In the genomic region with DNA sequence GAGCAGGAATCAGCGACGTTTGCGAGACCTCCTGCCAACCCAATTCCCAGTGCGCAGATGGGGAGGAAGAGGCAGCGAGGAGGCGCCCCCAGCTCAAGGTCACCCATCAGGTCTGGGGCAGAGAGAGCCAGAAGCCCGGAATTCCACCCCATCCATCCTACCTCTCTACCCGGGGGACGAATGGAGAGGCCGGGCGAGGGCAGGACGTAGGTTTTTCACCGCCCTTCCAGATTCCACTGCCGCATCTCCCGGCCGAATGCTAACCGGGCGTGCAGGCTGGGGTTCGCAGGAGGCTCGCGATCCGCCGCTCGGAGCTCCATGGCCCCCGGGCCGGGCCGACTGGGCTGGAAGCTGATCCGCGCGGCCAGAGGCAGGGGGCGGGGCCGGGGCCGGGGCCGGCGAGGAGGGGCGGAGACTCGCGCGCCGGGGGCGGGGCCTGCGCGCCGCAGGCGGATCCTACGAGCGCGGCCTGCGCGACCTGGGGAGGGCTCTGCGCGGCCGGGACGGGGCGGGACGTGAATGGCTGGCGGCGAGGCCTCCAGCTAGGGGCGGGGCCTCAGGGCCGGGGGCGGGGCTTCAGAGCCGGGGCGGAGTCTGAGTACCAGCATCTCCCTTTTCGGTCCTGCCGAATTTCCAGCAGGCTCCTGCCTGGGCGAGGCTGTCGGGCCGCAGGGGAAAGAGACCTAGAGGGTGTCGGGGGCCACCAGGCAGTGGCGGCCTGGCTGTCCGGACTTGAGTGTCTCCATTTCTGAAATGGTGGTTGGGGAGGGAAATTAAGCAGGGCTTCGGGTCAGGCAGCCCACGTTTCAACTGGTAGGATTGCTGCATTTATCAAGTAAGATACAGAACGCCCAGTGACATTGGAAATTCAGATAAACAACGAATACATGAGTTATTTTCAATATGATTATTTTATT, we compare ENCODE assay signal across 8 cellular contexts. TPM values are rescaled to one million over a fixed set of nuclear protein-coding genes. Genes with fewer than 3 reads are reported as not detected.
DNase-seq lines count a peak whose midpoint lies in the region; ATAC-seq, FAIRE-seq and TF ChIP-seq lines count a peak whose summit lies in the region.

A gene with protein sequence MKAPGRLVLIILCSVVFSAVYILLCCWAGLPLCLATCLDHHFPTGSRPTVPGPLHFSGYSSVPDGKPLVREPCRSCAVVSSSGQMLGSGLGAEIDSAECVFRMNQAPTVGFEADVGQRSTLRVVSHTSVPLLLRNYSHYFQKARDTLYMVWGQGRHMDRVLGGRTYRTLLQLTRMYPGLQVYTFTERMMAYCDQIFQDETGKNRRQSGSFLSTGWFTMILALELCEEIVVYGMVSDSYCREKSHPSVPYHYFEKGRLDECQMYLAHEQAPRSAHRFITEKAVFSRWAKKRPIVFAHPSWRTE (minus strand): TSS at position 377 of the 917 bp plus-strand sequence. CDS start 622 bp downstream, outside the sequence.

- no peaks in the 10 kb centered on the region for H3K9me3 ChIP-seq in A673 (ENCODE audit: low read depth, low read length, poor library complexity, severe bottlenecking)
- no peaks in the 10 kb centered on the region for H3K9me3 ChIP-seq in keratinocyte (ENCODE audit: control insufficient read depth, low read depth, low read length)

- H3K4me1 ChIP-seq in A673 (ENCODE audit: insufficient read depth, low read length, poor library complexity, severe bottlenecking) = peaks cover 20% of the 10 kb centered on the region
- peaks cover 27% of the 10 kb centered on the region for H3K4me1 ChIP-seq in keratinocyte (ENCODE audit: control insufficient read depth, extremely low read depth, insufficient read depth, low read length)

- H4K20me1 ChIP-seq in keratinocyte (ENCODE audit: control insufficient read depth, extremely low read depth, insufficient read depth, low read length) = no peaks in the 10 kb centered on the region

- H3K27me3 ChIP-seq in A673 (replicated peaks; ENCODE audit: insufficient read depth, low read depth, low read length, poor library complexity) = no peaks in the 10 kb centered on the region
- no peaks in the 10 kb centered on the region for H3K27me3 ChIP-seq in keratinocyte (ENCODE audit: control insufficient read depth, extremely low read depth, insufficient read depth, low read length)

- H3K36me3 ChIP-seq in A673 (ENCODE audit: insufficient read depth, low read length, poor library complexity, severe bottlenecking) (no peaks in the 10 kb centered on the region), keratinocyte (ENCODE audit: control insufficient read depth in 2 of 2, extremely low read depth in 1 of 2, insufficient read depth in 2 of 2, low read length in 2 of 2) (peaks cover 0 to 2% of the 10 kb centered on the region in 2 experiments)

- FAIRE-seq in keratinocyte (lab: Jason Lieb, UNC) = no peak

- POLR2A ChIA-PET in A673 (lab: Charles Lee; ENCODE audit: low non-redundant PET) = no interaction called here

- H2AFZ ChIP-seq in keratinocyte (ENCODE audit: control insufficient read depth, low read length) = peak within 1 kb of the TSS; percentile 35

- H3K4me3 ChIP-seq in A673 (ENCODE audit: low read depth, low read length, poor library complexity, severe bottlenecking) (peak within 1 kb of the TSS; percentile 74), keratinocyte (ENCODE audit: control insufficient read depth in 2 of 3, extremely low read depth in 1 of 3, insufficient read depth in 2 of 3, low read depth in 1 of 3, low read length in 3 of 3) (peak within 1 kb of the TSS; percentile 50 to 62 (median 55))

- ATAC-seq in GM18868 (IDR thresholded peaks at IDR 0.05; ENCODE audit: unreplicated experiment) (peak; percentile 71), HG03135 (IDR thresholded peaks at IDR 0.05; ENCODE audit: unreplicated experiment) (peak; percentile 61)

- DNase-seq in A673 (ENCODE audit: low spot score) (peak; percentile 93), NCI-H345 treated with DMSO at 0.1 percent for 48 hours (lab: John Stamatoyannopoulos, UW; ENCODE audit: unreplicated experiment) (peak; percentile 67), cerebellar cortex (ENCODE audit: low spot score) (peak; percentile 94), keratinocyte (ENCODE audit: low read depth, low spot score) (no peak)
- DNase-seq in activated CD4-positive, CD25-positive, alpha-beta regulatory T cell treated with anti-CD3 and anti-CD28 coated beads, Interleukin-2, amount 50 U/mL, for 72 hours = peak; percentile 95
- peak; percentile 91 to 99 (median 95) for DNase-seq in stimulated activated CD4-positive, alpha-beta T cell treated with anti-CD3 and anti-CD28 coated beads, Interleukin-12 subunit alpha, Interleukin-12 subunit beta, amount 100 ng/mL, for 48 hours (ENCODE audit: low read depth in 2 of 3, low spot score in 1 of 3)

- TF ChIP-seq CTCF in A673 (conservative IDR thresholded peaks at IDR 0.05; ENCODE audit: low read depth, low read length) (no peak), keratinocyte (optimal IDR thresholded peaks at IDR 0.05 in 1 of 3, IDR thresholded peaks at IDR 0.05 in 1 of 3, conservative IDR thresholded peaks at IDR 0.05 in 1 of 3; ENCODE audit: extremely low read depth in 1 of 3, insufficient read depth in 2 of 3, low read length in 3 of 3) (no peak)

- H3K79me2 ChIP-seq in keratinocyte (ENCODE audit: control insufficient read depth, insufficient read depth, low read length) = no peaks in the 10 kb centered on the region

- peak within 1 kb of the TSS; percentile 50 for H3K9ac ChIP-seq in keratinocyte (ENCODE audit: control insufficient read depth, extremely low read depth, insufficient read depth, low read length)

- H3K4me2 ChIP-seq in keratinocyte (ENCODE audit: control insufficient read depth, extremely low read depth, insufficient read depth, low read depth, low read length) = peak within 1 kb of the TSS; percentile 82

- no TSS peak for BruUV-seq in A673 (replicated peaks; lab: Mats Ljungman, UMichigan)

- intact Hi-C loops in A673 (cut with micrococcal nuclease; ENCODE audit: unreplicated experiment) = loop anchor here (5.0 kb wide), 1 partner anchor 115 kb away; a partner anchor contains a TSS

- dilution Hi-C loops in keratinocyte (cut with MboI; ENCODE audit: extremely low pct_ligation_motif_present, low sequenced_read_pairs) = no loop called here

- no peak within 1 kb of the TSS for H3K27ac ChIP-seq in A673 (ENCODE audit: low read depth, low read length, poor library complexity, severe bottlenecking)
- H3K27ac ChIP-seq in keratinocyte (ENCODE audit: control insufficient read depth, insufficient read depth, low read length) = peak within 1 kb of the TSS; percentile 20

- H3K9me1 ChIP-seq in keratinocyte (ENCODE audit: control insufficient read depth, extremely low read depth, insufficient read depth, low read length) = no peaks in the 10 kb centered on the region

- CTCF ChIA-PET in A673 (lab: Charles Lee) = interaction anchor here (0.6 to 1.0 kb wide), 2 partner anchors 182 to 205 kb away, joined by 5 to 8 read pairs; a partner anchor contains a TSS

RNA-seq across cellular contexts. Expression of the gene that starts here (rescaled TPM):
- 11.8 and 15.8 TPM in 2 replicates for total RNA-seq in A673 (2021)
- polyA plus RNA-seq in keratinocyte = 5.8 to 10.8 TPM (median 8.9 TPM) in 3 replicates
- 2.5 TPM for polyA plus RNA-seq in keratinocyte (2011; ENCODE audit: low read depth)
- polyA plus RNA-seq in keratinocyte (2011; cell fraction: cytosol; rRNA removed) = 5.6 and 14.0 TPM in 2 replicates
- 4.1 and 8.4 TPM in 2 replicates for polyA plus RNA-seq in keratinocyte (2011; cell fraction: nucleus; rRNA removed)
- 3.2 and 11.6 TPM in 2 replicates for polyA plus RNA-seq in keratinocyte (2012; ENCODE audit: low replicate concordance)
- polyA minus RNA-seq in keratinocyte = 9.4 to 13.1 TPM (median 11.6 TPM) in 3 replicates
- polyA minus RNA-seq in keratinocyte (2011; cell fraction: cytosol; rRNA and poly(A)+ RNA removed) = 47.4 TPM
- 5.1 and 6.7 TPM in 2 replicates for polyA minus RNA-seq in keratinocyte (2011; cell fraction: nucleus; rRNA and poly(A)+ RNA removed)
